ENCODE assay signal across 18 cellular contexts in the genomic region with DNA sequence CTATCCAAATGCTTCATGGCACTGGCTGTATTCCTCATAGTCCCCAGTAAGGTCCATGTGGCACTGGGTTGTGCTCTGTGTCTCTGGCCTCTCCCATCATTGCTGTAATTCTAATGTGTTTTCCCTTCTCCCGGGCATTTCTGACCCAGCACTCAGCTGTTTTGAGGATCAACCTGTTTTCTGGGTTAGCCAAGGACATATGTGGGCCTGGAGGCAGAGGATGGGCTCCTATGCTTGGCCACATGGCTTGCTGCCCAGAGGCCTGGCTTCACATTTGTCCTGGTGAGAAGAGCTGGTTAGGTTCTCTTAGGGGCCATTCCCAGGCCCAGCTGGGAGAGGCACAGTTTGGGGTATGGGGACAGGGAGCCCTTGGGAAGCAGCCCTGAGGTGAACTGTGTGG.
"Had no signal": no experiment of that assay in that cellular context is flagged by ENCODE, and none has a peak within 500 bp of the region (broad histone marks: within the 10 kb centered on the region; RNA-seq: fewer than 3 reads in every experiment).

No MANE protein-coding gene starts in this region.

- ATAC-seq: mucosa of descending colon; stimulated activated naive B cell treated with anti-CD40 and anti-IgM and Interleukin-4, amounts not matched to agents 10 μg/mL and 1 μg/mL and 100 μg/mL, for 72 hours had no signal

- H3K27me3 Mint-ChIP-seq: stimulated activated naive CD8-positive, alpha-beta T cell treated with anti-CD3 and anti-CD28 coated beads, Interleukin-15, Interleukin-2, amounts not matched to agents 100 ng/mL and 50 ng/mL, for 24 hours had no signal

- H3K4me1 Mint-ChIP-seq: memory B cell; naive B cell; neural crest cell; stimulated activated naive B cell treated with anti-CD40 and anti-IgM and Interleukin-4, amounts not matched to agents 10 μg/mL and 1 μg/mL and 100 μg/mL, for 72 hours had no signal

- H3K9me3 Mint-ChIP-seq: memory B cell; naive B cell; natural killer cell treated with Interleukin-12 subunit alpha and Interleukin-12 subunit beta and Interleukin-15 and Interleukin-18, amount 100 ng/mL, for 72 hours; neural crest cell; stimulated activated naive B cell treated with anti-CD40 and anti-IgM and Interleukin-4, amounts not matched to agents 10 μg/mL and 1 μg/mL and 100 μg/mL, for 72 hours; stimulated activated naive CD8-positive, alpha-beta T cell treated with anti-CD3 and anti-CD28 coated beads, Interleukin-15, Interleukin-2, amounts not matched to agents 100 ng/mL and 50 ng/mL, for 24 hours had no signal

- DNase-seq: effector CD4-positive, alpha-beta T cell; head of caudate nucleus; mucosa of descending colon; naive B cell; right lobe of liver; small intestine; stimulated activated CD4-positive, alpha-beta T cell treated with anti-CD3 and anti-CD28 coated beads, Interleukin-15, amount 100 ng/mL, for 24 hours; stimulated activated CD4-positive, alpha-beta T cell treated with anti-CD3 and anti-CD28 coated beads, Interleukin-2, amount 100 ng/mL, for 48 hours; stimulated activated naive B cell treated with anti-CD40 and anti-IgM and Interleukin-4, amounts not matched to agents 10 μg/mL and 1 μg/mL and 100 μg/mL, for 72 hours; transverse colon had no signal

- H3K36me3 Mint-ChIP-seq: memory B cell; naive B cell; natural killer cell treated with Interleukin-12 subunit alpha and Interleukin-12 subunit beta and Interleukin-15 and Interleukin-18, amount 100 ng/mL, for 72 hours; stimulated activated naive B cell treated with anti-CD40 and anti-IgM and Interleukin-4, amounts not matched to agents 10 μg/mL and 1 μg/mL and 100 μg/mL, for 72 hours had no signal

- H3K27ac Mint-ChIP-seq: memory B cell; naive B cell; natural killer cell treated with Interleukin-12 subunit alpha and Interleukin-12 subunit beta and Interleukin-15 and Interleukin-18, amount 100 ng/mL, for 72 hours; progenitor cell of endocrine pancreas; stimulated activated naive B cell treated with anti-CD40 and anti-IgM and Interleukin-4, amounts not matched to agents 10 μg/mL and 1 μg/mL and 100 μg/mL, for 72 hours; stimulated activated naive CD8-positive, alpha-beta T cell treated with anti-CD3 and anti-CD28 coated beads, Interleukin-15, Interleukin-2, amounts not matched to agents 100 ng/mL and 50 ng/mL, for 24 hours had no signal

- H3K4me3 Mint-ChIP-seq: memory B cell; naive B cell; natural killer cell treated with Interleukin-12 subunit alpha and Interleukin-12 subunit beta and Interleukin-15 and Interleukin-18, amount 100 ng/mL, for 72 hours; neural crest cell; stimulated activated naive B cell treated with anti-CD40 and anti-IgM and Interleukin-4, amounts not matched to agents 10 μg/mL and 1 μg/mL and 100 μg/mL, for 72 hours; stimulated activated naive CD8-positive, alpha-beta T cell treated with anti-CD3 and anti-CD28 coated beads, Interleukin-15, Interleukin-2, amounts not matched to agents 100 ng/mL and 50 ng/mL, for 24 hours had no signal

- H3K4me3 ChIP-seq: dorsolateral prefrontal cortex, lung, mucosa of descending colon, right lobe of liver, transverse colon had no signal

- H3K27ac ChIP-seq: parathyroid adenoma, right lobe of liver, transverse colon had no signal
